In the genomic region with DNA sequence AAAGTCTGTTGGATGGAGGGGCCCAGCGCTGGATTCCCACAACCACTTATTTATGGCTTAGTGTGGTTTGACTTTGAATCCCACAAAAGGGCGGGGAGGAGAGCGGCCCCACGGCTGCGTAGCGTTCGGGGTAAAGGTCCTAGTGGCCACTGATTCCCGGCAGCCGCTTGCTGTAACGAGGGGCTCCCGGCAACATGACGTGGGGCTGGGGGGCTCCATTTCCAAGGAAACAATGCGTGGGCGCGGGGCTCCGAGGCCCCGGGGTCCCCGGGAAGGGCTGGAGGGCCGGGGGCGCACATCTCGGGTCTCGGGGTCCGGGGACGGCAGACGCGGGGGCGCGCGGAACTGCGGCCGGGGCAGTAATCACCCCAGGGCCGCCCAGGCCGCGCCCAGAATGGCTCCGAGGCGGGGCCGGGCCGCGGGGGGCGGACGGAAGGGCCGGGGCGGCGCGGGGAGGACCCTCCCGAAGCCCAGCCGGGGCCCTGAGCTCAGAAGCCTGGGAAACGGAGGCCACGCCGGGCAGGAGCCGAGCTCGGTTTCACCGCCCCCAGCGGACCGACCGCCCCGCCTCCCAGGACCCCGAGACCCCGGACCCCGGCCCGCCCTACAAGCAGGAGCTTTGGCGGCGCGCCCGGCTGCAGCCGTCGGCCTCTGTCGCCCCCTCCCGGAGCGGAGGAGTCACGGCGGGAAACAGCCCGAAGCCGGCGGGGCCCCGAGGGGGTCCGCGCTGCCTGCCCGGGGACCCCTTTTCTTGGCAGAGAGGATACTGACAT, we compare ENCODE assay signal across 8 cellular contexts. TPM values are rescaled to one million over a fixed set of nuclear protein-coding genes. Genes with fewer than 3 reads are reported as not detected.
A peak's percentile ranks its signal among the peaks of the same experiment; 100 is the strongest.
DNase-seq lines count a peak whose midpoint lies in the region; ATAC-seq and TF ChIP-seq lines count a peak whose summit lies in the region.

No MANE protein-coding gene starts in this region.

- ATAC-seq in HG02852 (IDR thresholded peaks at IDR 0.05; ENCODE audit: unreplicated experiment) (peak; percentile 59), left lung (peak; percentile 77)

- H3K27me3 ChIP-seq in colonic mucosa, result no peaks in the 10 kb centered on the region
- H3K27me3 ChIP-seq in left lung, result peaks cover 0 to 32% of the 10 kb centered on the region in 2 donors

- no peaks in the 10 kb centered on the region for H3K36me3 ChIP-seq in colonic mucosa
- H3K36me3 ChIP-seq in left lung, result no peaks in the 10 kb centered on the region

- TF ChIP-seq CTCF in colonic mucosa (IDR thresholded peaks at IDR 0.05), result peak; percentile 87
- peak; percentile 82 to 85 for TF ChIP-seq CTCF in left lung (IDR thresholded peaks at IDR 0.05)

- DNase-seq in SHP77 (lab: John Stamatoyannopoulos, UW), result peak; percentile 38 to 67
- no peak for DNase-seq in SHP77 treated with DMSO at 0.1 percent for 48 hours (lab: John Stamatoyannopoulos, UW)
- peak; percentile 46 for DNase-seq in NCI-H2171 treated with DMSO at 0.1 percent for 48 hours (lab: John Stamatoyannopoulos, UW)
- DNase-seq in activated CD4-positive, alpha-beta T cell treated with anti-CD3 and anti-CD28 coated beads for 48 hours, result peak; percentile 85
- DNase-seq in colonic mucosa, result peak; percentile 80
- DNase-seq in left lung, result peak; percentile 86 to 94
- peak; percentile 64 for DNase-seq in stimulated activated CD4-positive, alpha-beta T cell treated with anti-CD3 and anti-CD28 coated beads, Interleukin-2, amount 100 ng/mL, for 4 hours (ENCODE audit: low read depth)

- peak overlapping the region; percentile 81 for H3K27ac ChIP-seq in colonic mucosa
- peak overlapping the region; percentile 90 to 98 for H3K27ac ChIP-seq in left lung

- no peaks in the 10 kb centered on the region for H3K9me3 ChIP-seq in colonic mucosa
- no peaks in the 10 kb centered on the region for H3K9me3 ChIP-seq in left lung

- peak overlapping the region; percentile 60 for H3K4me3 ChIP-seq in colonic mucosa
- peak overlapping the region; percentile 54 for H3K4me3 ChIP-seq in left lung

- H3K9ac ChIP-seq in colonic mucosa (ENCODE audit: low read depth in 2 of 2, low read length in 2 of 2), result peak overlapping the region; percentile 73 to 80

- H3K4me1 ChIP-seq in colonic mucosa (no peaks in the 10 kb centered on the region), left lung (peaks cover 23 to 33% of the 10 kb centered on the region in 2 donors)

- intact Hi-C loops in colonic mucosa (cut with DNase I) (loop anchor here (5.0 to 10.0 kb wide), 3 partner anchors 37 to 320 kb away; no protein-coding TSS in a partner anchor), left lung (cut with DNase I) (loop anchor here (10.0 kb wide), 2 partner anchors 50 to 350 kb away; no protein-coding TSS in a partner anchor)

RNA-seq across cellular contexts. Expression of a gene that starts 11.9 kb away (rescaled TPM):
- total RNA-seq in colonic mucosa (100 to 1,000 TPM in 1 of 2 donors, 10 to 100 TPM in 1; 87.9 to 111 TPM), left lung (100 to 1,000 TPM; 244 to 296 TPM)
